In the genomic region with DNA sequence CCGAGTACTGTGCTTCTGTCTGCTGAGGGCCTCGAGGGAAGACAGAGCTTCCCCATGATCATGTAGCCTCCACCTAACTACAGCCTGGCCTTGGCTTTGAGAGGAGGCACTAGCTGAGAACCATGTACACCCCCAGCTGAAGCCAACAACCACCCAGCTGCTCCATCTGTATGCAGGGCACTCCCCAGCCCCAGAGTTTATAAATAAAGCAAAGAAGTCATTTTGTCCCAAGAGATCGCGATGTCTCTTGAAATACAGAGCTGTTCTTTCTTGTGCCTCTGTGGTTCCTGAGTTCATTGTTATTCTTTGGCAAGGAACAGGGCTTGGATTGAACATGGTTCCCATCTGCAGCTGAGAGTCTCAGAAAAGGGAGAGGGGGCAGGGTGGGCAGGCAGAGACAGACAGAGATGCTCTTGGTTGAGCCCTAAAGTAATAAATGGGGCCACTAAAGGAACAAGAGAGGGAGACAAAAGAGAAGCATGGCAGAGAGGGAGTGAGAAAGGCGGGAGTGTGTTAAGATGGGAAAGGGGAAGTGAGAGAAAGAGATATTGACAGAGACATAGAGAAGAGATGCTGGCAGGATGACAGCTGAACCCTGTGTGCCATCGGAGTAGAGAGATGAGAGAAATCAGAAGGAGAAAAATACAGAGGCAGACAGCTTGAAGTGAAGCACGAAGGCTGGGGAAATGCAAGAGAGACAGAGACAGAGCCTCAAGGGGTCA, we compare ENCODE assay signal across 17 cellular contexts.
DNase-seq lines count a peak whose midpoint lies in the region; ATAC-seq and TF ChIP-seq lines count a peak whose summit lies in the region.
"Had no signal": no experiment of that assay in that cellular context is flagged by ENCODE, and none has a peak within 500 bp of the region (broad histone marks: within the 10 kb centered on the region; RNA-seq: fewer than 3 reads in every experiment).

No MANE protein-coding gene starts in this region.

- in situ Hi-C loops in mammary epithelial cell (cut with MboI; ENCODE audit: low sequenced_read_pairs in 2 of 2) = no loop called here

- H3K4me3 ChIP-seq in BLaER1 treated with 17β-estradiol and CSF1 and Interleukin-3, amounts not matched to agents 10 nM and 100 nM = no peak overlapping the region
- no peak overlapping the region for H3K4me3 ChIP-seq in mammary epithelial cell (replicated peaks in 1 of 3; ENCODE audit: insufficient read depth in 1 of 3, low read depth in 2 of 3, low read length in 3 of 3)
- H3K4me3 ChIP-seq: heart left ventricle, neural progenitor cell, thyroid gland had no signal

- no peaks in the 10 kb centered on the region for H4K20me1 ChIP-seq in BLaER1 treated with 17β-estradiol and CSF1 and Interleukin-3, amounts not matched to agents 10 nM and 100 nM
- H4K20me1 ChIP-seq in mammary epithelial cell (ENCODE audit: insufficient read depth, low read length) = peaks cover 3% of the 10 kb centered on the region

- no peaks in the 10 kb centered on the region for H3K9me3 ChIP-seq in BLaER1 treated with 17β-estradiol and CSF1 and Interleukin-3, amounts not matched to agents 10 nM and 100 nM (replicated peaks in 1 of 11)
- H3K9me3 ChIP-seq in mammary epithelial cell (replicated peaks; ENCODE audit: insufficient read depth, low read length) = no peaks in the 10 kb centered on the region
- H3K9me3 ChIP-seq: heart left ventricle, thyroid gland had no signal

- H3K9ac ChIP-seq in BLaER1 treated with 17β-estradiol and CSF1 and Interleukin-3, amounts not matched to agents 10 nM and 100 nM = peak overlapping the region in 1 of 11 experiments; percentile 20; a peak in 1 of 22 replicates
- H3K9ac ChIP-seq in mammary epithelial cell (ENCODE audit: insufficient read depth, low read length) = no peak overlapping the region
- H3K9ac ChIP-seq: neural progenitor cell had no signal

- peak overlapping the region in 7 of 11 experiments; percentile 19 to 63 (median 33); a peak in 9 of 22 replicates for H3K27ac ChIP-seq in BLaER1 treated with 17β-estradiol and CSF1 and Interleukin-3, amounts not matched to agents 10 nM and 100 nM
- H3K27ac ChIP-seq in mammary epithelial cell (ENCODE audit: insufficient read depth, low read depth, low read length) = no peak overlapping the region
- H3K27ac ChIP-seq: heart left ventricle, neural progenitor cell, thyroid gland had no signal

- no peaks in the 10 kb centered on the region for H3K27me3 ChIP-seq in BLaER1 treated with 17β-estradiol and CSF1 and Interleukin-3, amounts not matched to agents 10 nM and 100 nM
- H3K27me3 ChIP-seq in mammary epithelial cell (ENCODE audit: insufficient read depth, low read length) = peaks cover 10% of the 10 kb centered on the region
- H3K27me3 ChIP-seq: neural progenitor cell, thyroid gland had no signal

- 68% methylated on average over 7 of the region's 7 CpGs for WGBS in mammary epithelial cell (ENCODE audit: low coverage, missing lambda C conversion rate)

- no peaks in the 10 kb centered on the region for H3K36me3 ChIP-seq in BLaER1 treated with 17β-estradiol and CSF1 and Interleukin-3, amounts not matched to agents 10 nM and 100 nM
- H3K36me3 ChIP-seq in mammary epithelial cell (ENCODE audit: insufficient read depth, low read length) = no peaks in the 10 kb centered on the region
- H3K36me3 ChIP-seq: heart left ventricle, neural progenitor cell, thyroid gland had no signal

- peak overlapping the region in 9 of 11 experiments; percentile 7 to 76 (median 53); a peak in 17 of 22 replicates for H3K4me2 ChIP-seq in BLaER1 treated with 17β-estradiol and CSF1 and Interleukin-3, amounts not matched to agents 10 nM and 100 nM
- H3K4me2 ChIP-seq in mammary epithelial cell (ENCODE audit: insufficient read depth, low read depth, low read length) = no peak overlapping the region
- H3K4me2 ChIP-seq: neural progenitor cell had no signal

- H2AFZ ChIP-seq in mammary epithelial cell (ENCODE audit: low read depth, low read length) = no peak overlapping the region
- H2AFZ ChIP-seq: neural progenitor cell had no signal

- peak; percentile 64 for ATAC-seq in HG03103 (IDR thresholded peaks at IDR 0.05; ENCODE audit: low read depth, unreplicated experiment)
- ATAC-seq: activated CD4-positive, alpha-beta T cell treated with anti-CD3 and anti-CD28 coated beads for 36 hours; heart left ventricle had no signal

- DNase-seq in anterior cingulate cortex (lab: John Stamatoyannopoulos, UW) (peak in 45 of 58 donors; percentile 8 to 88 (median 58)), middle frontal gyrus (ENCODE audit: extremely low spot score, low spot score) (peak; percentile 16), GM19238 (ENCODE audit: insufficient read length, low spot score) (no peak), mammary epithelial cell (no peak), hepatic stellate cell (ENCODE audit: low spot score) (no peak)
- no peak for DNase-seq in stimulated activated CD4-positive, alpha-beta T cell treated with anti-CD3 and anti-CD28 coated beads, Interleukin-15, amount 100 ng/mL, for 24 hours
- DNase-seq: activated CD4-positive, alpha-beta T cell treated with anti-CD3 and anti-CD28 coated beads for 36 hours; CD4-positive, CD25-positive, alpha-beta regulatory T cell; heart left ventricle; NCI-H1417 treated with DMSO at 0.1 percent for 48 hours; NCI-H69; retina; stimulated activated CD4-positive, alpha-beta T cell treated with anti-CD3 and anti-CD28 coated beads, Interleukin-12 subunit alpha, Interleukin-12 subunit beta, amount 100 ng/mL, for 4 hours; thyroid gland had no signal

- H3K79me2 ChIP-seq in mammary epithelial cell (ENCODE audit: insufficient read depth, low read length) = no peaks in the 10 kb centered on the region

- no TSS peak for BruUV-seq in mammary epithelial cell (replicated peaks; lab: Mats Ljungman, UMichigan)

- H3K4me1 ChIP-seq in BLaER1 treated with 17β-estradiol and CSF1 and Interleukin-3, amounts not matched to agents 10 nM and 100 nM = peaks cover 0 to 45% (median 30%) of the 10 kb centered on the region in 10 experiments; a peak in 16 of 20 replicates
- H3K4me1 ChIP-seq in mammary epithelial cell (ENCODE audit: insufficient read depth, low read length) = no peaks in the 10 kb centered on the region
- H3K4me1 ChIP-seq: heart left ventricle, thyroid gland had no signal

- CTCF ChIA-PET in mammary epithelial cell (lab: Charles Lee; ENCODE audit: low non-redundant PET) = no interaction called here

- intact Hi-C loops in mammary epithelial cell (cut with micrococcal nuclease) = no loop called here

- TF ChIP-seq CTCF in mammary epithelial cell (conservative IDR thresholded peaks at IDR 0.05 in 1 of 2, IDR thresholded peaks at IDR 0.05 in 1 of 2; ENCODE audit: extremely low read depth in 1 of 2, insufficient read depth in 1 of 2, low read depth in 1 of 2, low read length in 2 of 2) = no peak

- dilution Hi-C loops in mammary epithelial cell (cut with HindIII; ENCODE audit: low sequenced_read_pairs) = no loop called here

Comparison
In these comparisons a context has a peak if more than half of its experiments do, and no peak if none do; other contexts are left out.
1. DNase-seq: peak in anterior cingulate cortex (45 of 58) and middle frontal gyrus (single experiment); none in stimulated activated CD4-positive, alpha-beta T cell treated with anti-CD3 and anti-CD28 coated beads, Interleukin-15, amount 100 ng/mL, for 24 hours (single experiment), GM19238 (single experiment), mammary epithelial cell (single experiment) and hepatic stellate cell (single experiment).